In the genomic region with DNA sequence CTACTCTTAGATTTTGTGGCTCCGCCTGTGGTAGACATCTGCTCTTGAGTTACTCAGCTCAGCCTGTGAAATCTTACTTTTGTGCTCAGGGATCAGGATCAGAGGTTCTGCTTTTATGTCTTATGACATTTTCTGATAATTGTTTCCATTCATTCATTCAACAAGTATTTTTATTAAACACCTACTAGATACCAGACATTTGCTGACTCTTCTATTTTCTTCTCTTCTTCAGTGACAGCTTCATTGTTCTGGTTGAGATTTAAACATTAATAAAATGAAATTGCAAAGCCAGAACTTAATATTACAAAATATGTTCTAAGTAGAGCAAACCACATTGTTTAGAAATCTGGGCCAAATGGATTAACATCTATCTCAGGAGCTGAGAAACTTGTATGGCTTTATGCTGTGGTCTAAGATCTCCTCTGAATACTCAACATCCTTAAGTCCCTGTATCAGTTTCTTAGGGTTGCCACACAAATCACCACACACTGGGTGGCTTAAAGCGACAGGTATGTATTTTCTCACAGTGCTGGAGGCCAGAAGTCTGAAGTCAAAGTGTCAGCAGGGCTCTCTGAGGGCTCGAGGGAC, we compare ENCODE assay signal across 35 cellular contexts. TPM values are rescaled to one million over a fixed set of nuclear protein-coding genes. Genes with fewer than 3 reads are reported as not detected.
"Had no signal": no experiment of that assay in that cellular context is flagged by ENCODE, and none has a peak within 500 bp of the region (broad histone marks: within the 10 kb centered on the region; RNA-seq: fewer than 3 reads in every experiment).

No MANE protein-coding gene starts in this region.

- H3K9me3 ChIP-seq: heart right ventricle, left lung, lower lobe of right lung, ovary, prostate gland, suprapubic skin, tibial artery had no signal

- H3K4me1 ChIP-seq: heart right ventricle, lower lobe of right lung, prostate gland, suprapubic skin, tibial artery had no signal

- H3K36me3 Mint-ChIP-seq: activated CD4-positive, alpha-beta memory T cell treated with anti-CD3 and anti-CD28 coated beads for 36 hours; activated naive CD8-positive, alpha-beta T cell treated with anti-CD3 and anti-CD28 coated beads for 36 hours; natural killer cell treated with Interleukin-12 subunit alpha and Interleukin-12 subunit beta and Interleukin-15 and Interleukin-18, amount 100 ng/mL, for 72 hours; stimulated activated naive B cell treated with anti-CD40 and anti-IgM and Interleukin-4, amounts not matched to agents 10 μg/mL and 1 μg/mL and 100 μg/mL, for 72 hours had no signal

- H3K4me3 Mint-ChIP-seq: activated CD4-positive, alpha-beta memory T cell treated with anti-CD3 and anti-CD28 coated beads for 36 hours; activated CD4-positive, alpha-beta T cell treated with anti-CD3 and anti-CD28 coated beads, Interleukin-2, amount 10 ng/mL, durations not matched to agents 24 days and 14 days; activated naive CD4-positive, alpha-beta T cell treated with anti-CD3 and anti-CD28 coated beads for 36 hours; activated naive CD8-positive, alpha-beta T cell treated with anti-CD3 and anti-CD28 coated beads for 36 hours; activated T-helper 1 cell treated with anti-CD3 and anti-CD28 coated beads, Interleukin-12 subunit alpha, Interleukin-12 subunit beta, Interleukin-2, Interleukin-4 antibody, amounts not matched to agents 30 ng/mL and 10 ng/mL and 1 ng/mL, durations not matched to agents 14 hours and 24 hours and 36 hours; effector memory CD8-positive, alpha-beta T cell; natural killer cell treated with Interleukin-12 subunit alpha and Interleukin-12 subunit beta and Interleukin-15 and Interleukin-18, amount 100 ng/mL, for 72 hours; stimulated activated naive B cell treated with anti-CD40 and anti-IgM and Interleukin-4, amounts not matched to agents 10 μg/mL and 1 μg/mL and 100 μg/mL, for 72 hours; T-helper 1 cell treated with Interleukin-12 subunit alpha and Interleukin-12 subunit beta and Interleukin-4 antibody, amounts not matched to agents 30 μg/mL and 1 μg/mL, for 36 hours had no signal

- H3K27me3 ChIP-seq: brain microvascular endothelial cell, ovary had no signal

- H3K36me3 ChIP-seq: brain microvascular endothelial cell, heart right ventricle, left lung, lower lobe of right lung, ovary, prostate gland, suprapubic skin, tibial artery, WERI-Rb-1 had no signal

- H3K27ac ChIP-seq: brain microvascular endothelial cell, heart right ventricle, left lung, lower lobe of right lung, ovary, prostate gland, suprapubic skin, tibial artery, WERI-Rb-1 had no signal

- H3K4me1 Mint-ChIP-seq: activated CD4-positive, alpha-beta T cell treated with anti-CD3 and anti-CD28 coated beads, Interleukin-2, amount 10 ng/mL, durations not matched to agents 24 days and 14 days; activated naive CD8-positive, alpha-beta T cell treated with anti-CD3 and anti-CD28 coated beads for 36 hours had no signal

- H3K27ac Mint-ChIP-seq: activated CD4-positive, alpha-beta memory T cell treated with anti-CD3 and anti-CD28 coated beads for 36 hours; activated CD4-positive, alpha-beta T cell treated with anti-CD3 and anti-CD28 coated beads, Interleukin-2, amount 10 ng/mL, durations not matched to agents 24 days and 14 days; activated naive CD4-positive, alpha-beta T cell treated with anti-CD3 and anti-CD28 coated beads for 36 hours; activated naive CD8-positive, alpha-beta T cell treated with anti-CD3 and anti-CD28 coated beads for 36 hours; activated T-helper 1 cell treated with anti-CD3 and anti-CD28 coated beads, Interleukin-12 subunit alpha, Interleukin-12 subunit beta, Interleukin-2, Interleukin-4 antibody, amounts not matched to agents 30 ng/mL and 10 ng/mL and 1 ng/mL, durations not matched to agents 14 hours and 24 hours and 36 hours; effector memory CD8-positive, alpha-beta T cell; natural killer cell treated with Interleukin-12 subunit alpha and Interleukin-12 subunit beta and Interleukin-15 and Interleukin-18, amount 100 ng/mL, for 72 hours; stimulated activated naive B cell treated with anti-CD40 and anti-IgM and Interleukin-4, amounts not matched to agents 10 μg/mL and 1 μg/mL and 100 μg/mL, for 72 hours; T-helper 1 cell treated with Interleukin-12 subunit alpha and Interleukin-12 subunit beta and Interleukin-4 antibody, amounts not matched to agents 30 μg/mL and 1 μg/mL, for 36 hours had no signal

- H3K4me3 ChIP-seq: heart right ventricle, left lung, lower lobe of right lung, ovary, prostate gland, suprapubic skin, tibial artery had no signal

- ATAC-seq: effector memory CD8-positive, alpha-beta T cell; heart right ventricle; left lung; lower lobe of right lung; natural killer cell treated with Interleukin-12 subunit alpha and Interleukin-12 subunit beta and Interleukin-15 and Interleukin-18, amount 100 ng/mL, for 72 hours; stimulated activated naive B cell treated with anti-CD40 and anti-IgM and Interleukin-4, amounts not matched to agents 10 μg/mL and 1 μg/mL and 100 μg/mL, for 72 hours had no signal

- FAIRE-seq: astrocyte, TTC549 had no signal

- H3K9me3 Mint-ChIP-seq: activated CD4-positive, alpha-beta memory T cell treated with anti-CD3 and anti-CD28 coated beads for 36 hours; activated CD4-positive, alpha-beta T cell treated with anti-CD3 and anti-CD28 coated beads, Interleukin-2, amount 10 ng/mL, durations not matched to agents 24 days and 14 days; activated naive CD4-positive, alpha-beta T cell treated with anti-CD3 and anti-CD28 coated beads for 36 hours; activated naive CD8-positive, alpha-beta T cell treated with anti-CD3 and anti-CD28 coated beads for 36 hours; activated T-helper 1 cell treated with anti-CD3 and anti-CD28 coated beads, Interleukin-12 subunit alpha, Interleukin-12 subunit beta, Interleukin-2, Interleukin-4 antibody, amounts not matched to agents 30 ng/mL and 10 ng/mL and 1 ng/mL, durations not matched to agents 14 hours and 24 hours and 36 hours; effector memory CD8-positive, alpha-beta T cell; natural killer cell treated with Interleukin-12 subunit alpha and Interleukin-12 subunit beta and Interleukin-15 and Interleukin-18, amount 100 ng/mL, for 72 hours; stimulated activated naive B cell treated with anti-CD40 and anti-IgM and Interleukin-4, amounts not matched to agents 10 μg/mL and 1 μg/mL and 100 μg/mL, for 72 hours; T-helper 1 cell treated with Interleukin-12 subunit alpha and Interleukin-12 subunit beta and Interleukin-4 antibody, amounts not matched to agents 30 μg/mL and 1 μg/mL, for 36 hours had no signal

- DNase-seq: activated CD4-positive, alpha-beta memory T cell treated with anti-CD3 and anti-CD28 coated beads for 36 hours; activated CD4-positive, alpha-beta T cell treated with anti-CD3 and anti-CD28 coated beads, Interleukin-2, amount 10 ng/mL, durations not matched to agents 24 days and 14 days; activated CD4-positive, CD25-positive, alpha-beta regulatory T cell treated with anti-CD3 and anti-CD28 coated beads, Interleukin-2, amount 50 U/mL, for 72 hours; activated CD8-positive, alpha-beta memory T cell treated with anti-CD3 and anti-CD28 coated beads, Interleukin-2, amount 50 U/mL, for 4 hours; activated effector memory CD4-positive, alpha-beta T cell treated with anti-CD3 and anti-CD28 coated beads, Interleukin-2, amount 50 U/mL, for 16 hours; activated naive CD4-positive, alpha-beta T cell treated with anti-CD3 and anti-CD28 coated beads for 36 hours; activated naive CD8-positive, alpha-beta T cell treated with anti-CD3 and anti-CD28 coated beads for 36 hours; activated T-cell treated with anti-CD3 and anti-CD28 coated beads, Interleukin-2, amount 50 U/mL, for 1 hour; amniotic stem cell; brain microvascular endothelial cell; cortex of kidney; effector memory CD8-positive, alpha-beta T cell; erythroblast; foreskin fibroblast; heart right ventricle; kidney glomerular epithelial cell; left lung; lower lobe of right lung; mesenchymal stem cell; ovary; retina; stimulated activated CD4-positive, alpha-beta T cell treated with anti-CD3 and anti-CD28 coated beads, Interleukin-15, amount 100 ng/mL, for 24 hours; stimulated activated CD4-positive, alpha-beta T cell treated with anti-CD3 and anti-CD28 coated beads, Interleukin-2, amount 100 ng/mL, for 24 hours; stimulated activated naive B cell treated with anti-CD40 and anti-IgM and Interleukin-4, amounts not matched to agents 10 μg/mL and 1 μg/mL and 100 μg/mL, for 72 hours; SW 1271; T-helper 9 cell; tibial artery; WERI-Rb-1 had no signal

RNA-seq across cellular contexts. Expression of a gene that starts 51.1 kb away (rescaled TPM):
- total RNA-seq: activated naive CD4-positive, alpha-beta T cell treated with anti-CD3 and anti-CD28 coated beads for 36 hours; suprapubic skin had no signal
